1 cellular context compared by ENCODE assay signal in genomic region chr1:35838693-35839245, GRCh38.
TF ChIP-seq lines count a peak whose summit lies in the region.

No MANE protein-coding gene starts in this region.

TF ChIP-seq in HepG2, 621 proteins besides CTCF, POLR2A, EP300 and RAD21:
- TF ChIP-seq E2F1 (CRISPR knock-in tag; IDR thresholded peaks at IDR 0.05) (no peak), PTBP1 (IDR thresholded peaks at IDR 0.05; ENCODE audit: low read depth, low read length, poor library complexity, severe bottlenecking) (no peak), CEBPB (IDR thresholded peaks at IDR 0.05; ENCODE audit: borderline replicate concordance, low read depth, low read length) (peak; percentile 74), ZNF720 (CRISPR knock-in tag; IDR thresholded peaks at IDR 0.05) (no peak), ATF4 (CRISPR knock-in tag; IDR thresholded peaks at IDR 0.05) (no peak)
